Comparison of ENCODE assay signal across 9 cellular contexts in genomic region chr10:48496831-48497792, GRCh38.
DNase-seq lines count a peak whose midpoint lies in the region; ATAC-seq and TF ChIP-seq lines count a peak whose summit lies in the region.
"Had no signal": no experiment of that assay in that cellular context is flagged by ENCODE, and none has a peak within 500 bp of the region (broad histone marks: within the 10 kb centered on the region; RNA-seq: fewer than 3 reads in every experiment).

No MANE protein-coding gene starts in this region.

- no peak for ATAC-seq in HG03135 (IDR thresholded peaks at IDR 0.05; ENCODE audit: unreplicated experiment)
- no peak for ATAC-seq in HG03378 (IDR thresholded peaks at IDR 0.05; ENCODE audit: unreplicated experiment)

- H3K36me3 Mint-ChIP-seq in osteocyte (ENCODE audit: unreplicated experiment), result no peaks in the 10 kb centered on the region

- H3K4me3 Mint-ChIP-seq in osteocyte (ENCODE audit: unreplicated experiment), result no peak overlapping the region

- DNase-seq in GDM1 (lab: John Stamatoyannopoulos, UW) (peak; percentile 44), RPMI7951 (ENCODE audit: low read depth) (peak; percentile 78), fibroblast of gingiva (ENCODE audit: low read depth) (peak; percentile 61), osteocyte (ENCODE audit: extremely low spot score, unreplicated experiment) (peak; percentile 81), NCI-H1092 (lab: John Stamatoyannopoulos, UW) (no peak), OCI-M1 (lab: John Stamatoyannopoulos, UW) (no peak)
- DNase-seq: pancreas had no signal

- peak overlapping the region; percentile 73 for H3K27ac Mint-ChIP-seq in osteocyte (ENCODE audit: unreplicated experiment)

- TF ChIP-seq CTCF in osteocyte (IDR thresholded peaks at IDR 0.05), result no peak

- H3K4me1 Mint-ChIP-seq in osteocyte (ENCODE audit: unreplicated experiment), result peaks cover 37% of the 10 kb centered on the region

- no peaks in the 10 kb centered on the region for H3K9me3 Mint-ChIP-seq in osteocyte (ENCODE audit: unreplicated experiment)

- H3K27me3 Mint-ChIP-seq in osteocyte (ENCODE audit: unreplicated experiment), result no peaks in the 10 kb centered on the region

Comparison
In these comparisons a context has a peak if more than half of its experiments do, and no peak if none do; other contexts are left out.
1. DNase-seq: peak in GDM1 (single experiment), RPMI7951 (single experiment), fibroblast of gingiva (single experiment) and osteocyte (single experiment); none in NCI-H1092 (single experiment) and OCI-M1 (single experiment).